13 cellular contexts compared by ENCODE assay signal in the genomic region with DNA sequence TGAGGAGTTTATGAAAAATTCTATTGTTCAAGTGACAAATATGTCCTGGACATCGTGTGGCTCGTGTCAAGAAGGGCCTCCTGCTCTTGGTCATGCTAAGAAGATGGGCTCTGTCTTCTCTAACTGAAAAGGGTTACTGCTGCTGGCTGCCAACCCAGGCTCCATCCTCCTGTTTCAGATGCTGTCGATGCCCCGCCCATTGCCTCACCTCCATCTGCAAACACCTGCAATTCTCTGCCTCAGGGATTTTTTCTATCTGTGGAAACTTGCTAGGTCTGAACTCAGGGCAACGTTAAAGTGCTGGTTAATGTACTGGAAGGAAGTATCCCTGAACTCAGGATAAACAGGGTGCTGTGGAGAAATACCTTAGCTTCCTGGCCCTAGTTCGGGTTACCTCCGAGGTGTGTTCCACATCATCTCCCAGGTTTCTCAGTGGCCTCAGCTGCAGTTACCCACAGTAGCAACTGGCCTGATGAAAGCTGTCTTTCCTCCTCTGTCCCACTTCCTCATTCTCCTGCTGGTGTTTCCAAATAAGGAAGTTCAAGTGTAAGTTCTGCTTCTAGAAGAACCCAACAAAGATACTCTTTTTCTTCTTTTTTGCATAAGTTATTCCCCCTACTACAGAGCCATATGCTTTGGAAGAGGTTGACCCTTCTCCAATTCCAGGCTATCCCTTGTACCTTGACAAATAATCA.
A peak's percentile ranks its signal among the peaks of the same experiment; 100 is the strongest.
DNase-seq lines count a peak whose midpoint lies in the region; ATAC-seq and TF ChIP-seq lines count a peak whose summit lies in the region.
"Had no signal": no experiment of that assay in that cellular context is flagged by ENCODE, and none has a peak within 500 bp of the region (broad histone marks: within the 10 kb centered on the region; RNA-seq: fewer than 3 reads in every experiment).

No MANE protein-coding gene starts in this region.

- no peaks in the 10 kb centered on the region for H3K9me3 Mint-ChIP-seq in CD14-positive monocyte
- H3K9me3 Mint-ChIP-seq in activated B cell treated with CpG ODN at 0.5 μM for 24 hours: no peaks in the 10 kb centered on the region
- H3K9me3 Mint-ChIP-seq: H9 had no signal

- peaks cover 0 to 2% (median 0%) of the 10 kb centered on the region in 3 donors for H3K27me3 Mint-ChIP-seq in CD14-positive monocyte (ENCODE audit: low read depth in 3 of 3)
- H3K27me3 Mint-ChIP-seq in activated B cell treated with CpG ODN at 0.5 μM for 24 hours: peaks cover 7% of the 10 kb centered on the region

- H3K4me3 Mint-ChIP-seq in CD14-positive monocyte (peak overlapping the region in 1 of 2 donors; percentile 18), activated B cell treated with CpG ODN at 0.5 μM for 24 hours (no peak overlapping the region)
- H3K4me3 Mint-ChIP-seq: H9, IgD-negative memory B cell had no signal

- ATAC-seq in GM21381 (IDR thresholded peaks at IDR 0.05; ENCODE audit: unreplicated experiment): peak; percentile 63
- ATAC-seq in activated B cell treated with CpG ODN at 0.5 μM for 24 hours (ENCODE audit: low read depth): peak; percentile 40
- ATAC-seq in GM21528 (IDR thresholded peaks at IDR 0.05; ENCODE audit: low FRiP score, unreplicated experiment): no peak
- ATAC-seq: heart left ventricle had no signal

- no peak for DNase-seq in CD14-positive monocyte (ENCODE audit: low spot score)
- DNase-seq in KBM-7: peak; percentile 78
- DNase-seq in activated B cell treated with CpG ODN at 0.5 μM for 24 hours: no peak
- no peak for DNase-seq in NCI-H69 (lab: John Stamatoyannopoulos, UW)
- no peak for DNase-seq in stimulated activated CD4-positive, alpha-beta T cell treated with anti-CD3 and anti-CD28 coated beads, Interleukin-1b, Interleukin-23, amount 100 ng/mL, for 48 hours
- no peak for DNase-seq in putamen (ENCODE audit: low spot score)
- DNase-seq: H9; heart left ventricle; stimulated activated naive CD4-positive, alpha-beta T cell treated with Interleukin-2 at 50 U/mL for 16 hours; T1000 had no signal

- POLR2A ChIA-PET in activated B cell treated with CpG ODN at 0.5 μM for 24 hours (lab: Charles Lee): no interaction called here

- in situ Hi-C loops in KBM-7 (cut with MboI; ENCODE audit: low pct_unique_long_range_greater_than_20kb, low sequenced_read_pairs): no loop called here

- H3K36me3 Mint-ChIP-seq in CD14-positive monocyte: no peaks in the 10 kb centered on the region
- no peaks in the 10 kb centered on the region for H3K36me3 Mint-ChIP-seq in activated B cell treated with CpG ODN at 0.5 μM for 24 hours (ENCODE audit: low read depth)
- H3K36me3 Mint-ChIP-seq: IgD-negative memory B cell had no signal

- TF ChIP-seq CTCF in CD14-positive monocyte (IDR thresholded peaks at IDR 0.05) (no peak), activated B cell treated with CpG ODN at 0.5 μM for 24 hours (IDR thresholded peaks at IDR 0.05) (no peak)

- H3K4me1 Mint-ChIP-seq in CD14-positive monocyte (peaks cover 46% of the 10 kb centered on the region), activated B cell treated with CpG ODN at 0.5 μM for 24 hours (peaks cover 12% of the 10 kb centered on the region)

- H3K27ac Mint-ChIP-seq in CD14-positive monocyte (peak overlapping the region; percentile 34 to 82 (median 62)), activated B cell treated with CpG ODN at 0.5 μM for 24 hours (no peak overlapping the region)
- H3K27ac Mint-ChIP-seq: H9, IgD-negative memory B cell had no signal

- intact Hi-C loops in CD14-positive monocyte (cut with micrococcal nuclease) (no loop called here), activated B cell treated with CpG ODN at 0.5 μM for 24 hours (cut with micrococcal nuclease) (no loop called here)

- CTCF ChIA-PET in activated B cell treated with CpG ODN at 0.5 μM for 24 hours (lab: Charles Lee): no interaction called here
